In the genomic region with DNA sequence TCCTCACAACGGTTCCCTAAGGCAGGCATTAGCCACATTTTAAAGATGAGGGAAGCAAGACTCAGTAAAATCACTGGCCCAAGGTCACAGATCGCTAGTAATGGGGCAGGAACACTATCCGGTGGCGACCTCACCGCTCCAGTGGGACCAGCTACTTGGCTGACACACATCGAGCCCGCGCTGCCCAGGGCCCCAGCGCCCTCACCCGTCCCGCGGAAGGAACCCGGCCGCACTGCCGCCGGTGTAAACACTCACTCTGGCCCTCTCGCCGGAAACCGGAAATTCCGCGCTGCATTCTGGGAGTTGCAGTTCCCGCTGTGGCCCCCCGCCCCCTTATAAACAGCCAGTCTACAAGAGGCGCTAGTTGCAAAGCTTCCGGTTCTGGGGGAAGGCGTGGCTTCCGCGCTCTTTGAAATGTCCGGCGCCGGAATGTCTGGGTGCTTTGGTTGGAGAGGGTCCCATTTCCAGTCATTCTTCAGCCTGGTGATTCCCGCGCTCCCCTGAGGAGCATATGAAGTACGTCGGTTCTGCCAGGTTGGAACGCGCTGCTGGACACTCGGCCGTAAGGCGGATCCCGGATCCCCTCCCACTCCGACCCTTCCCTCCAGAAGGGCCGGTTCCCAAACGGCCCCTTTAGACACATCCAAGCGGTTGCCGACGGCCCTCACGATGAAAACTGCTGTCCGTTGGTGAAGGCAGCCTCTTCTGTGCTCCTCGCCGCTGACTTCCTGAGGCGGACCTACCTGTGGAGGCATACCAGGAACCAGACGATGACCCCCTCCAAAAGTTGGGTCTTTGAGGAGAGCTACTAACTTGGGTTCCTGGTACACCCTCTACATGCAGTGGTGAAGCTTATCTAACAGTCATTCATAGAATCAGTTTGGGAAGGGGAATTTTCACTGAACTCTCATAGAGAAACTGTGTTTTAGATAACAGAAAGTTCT, we compare ENCODE assay signal across 1 cellular context.
TF ChIP-seq lines count a peak whose summit lies in the region.

UBL7 (minus strand) TSS at position 258 of the 944 bp plus-strand sequence. CDS start 2,293 bp downstream, outside the sequence.

TF ChIP-seq in K562, 482 proteins besides CTCF, POLR2A, EP300 and RAD21 (continued from another document and continues in another):
- TF ChIP-seq BDP1 (IDR thresholded peaks at IDR 0.05; ENCODE audit: insufficient read depth, insufficient read length) (no peak), MXD1 (CRISPR knock-in tag; IDR thresholded peaks at IDR 0.05; ENCODE audit: borderline replicate concordance, poor library complexity, severe bottlenecking) (no peak), SMAD1 (IDR thresholded peaks at IDR 0.05; ENCODE audit: low read depth, low read length, partially characterized antibody) (peak; percentile 79), RB1 (IDR thresholded peaks at IDR 0.05; ENCODE audit: low read depth) (peak; percentile 59), POLR2B (IDR thresholded peaks at IDR 0.05; ENCODE audit: low read depth, partially characterized antibody) (peak; percentile 85), BRF1 (IDR thresholded peaks at IDR 0.05; ENCODE audit: borderline replicate concordance, extremely low read depth, insufficient read length) (no peak), EHMT2 (IDR thresholded peaks at IDR 0.05) (no peak), MLLT1 (IDR thresholded peaks at IDR 0.05) (peak in 1 of 2 experiments; percentile 67; a peak in 2 of 4 replicates), ZNF146 (CRISPR knock-in tag; IDR thresholded peaks at IDR 0.05; ENCODE audit: unreplicated experiment) (no peak), ZBTB2 (IDR thresholded peaks at IDR 0.05) (peak; percentile 47; the same call in 1 of the 2 replicates), ZNF696 (CRISPR knock-in tag; conservative IDR thresholded peaks at IDR 0.05) (no peak), MITF (IDR thresholded peaks at IDR 0.05) (peak; percentile 19; the same call in 1 of the 2 replicates), SMAD3 (CRISPR knock-in tag; conservative IDR thresholded peaks at IDR 0.05) (no peak), IFI16 (CRISPR knock-in tag; IDR thresholded peaks at IDR 0.05) (no peak), ZNF311 (CRISPR knock-in tag; IDR thresholded peaks at IDR 0.05) (no peak), IRF2 (CRISPR knock-in tag; IDR thresholded peaks at IDR 0.05) (no peak), NUFIP1 (IDR thresholded peaks at IDR 0.05; ENCODE audit: partially characterized antibody) (no peak), MBD2 (IDR thresholded peaks at IDR 0.05; ENCODE audit: borderline replicate concordance, low read depth) (peak; percentile 85), RBM25 (IDR thresholded peaks at IDR 0.05; ENCODE audit: low read depth, low read length, severe bottlenecking) (no peak), RUNX1 (IDR thresholded peaks at IDR 0.05; ENCODE audit: low read depth) (0 out of 2 replicates have a peak, but pooled peaks have one; percentile 43), ESRRB (CRISPR knock-in tag; IDR thresholded peaks at IDR 0.05; ENCODE audit: borderline replicate concordance) (no peak), ZC3H8 (IDR thresholded peaks at IDR 0.05) (no peak), SIRT6 (IDR thresholded peaks at IDR 0.05; ENCODE audit: low read depth, low read length) (no peak), KDM5B (IDR thresholded peaks at IDR 0.05; ENCODE audit: insufficient replicate concordance, low read depth, low read length) (peak; percentile 90), MAZ (CRISPR knock-in tag; conservative IDR thresholded peaks at IDR 0.05 in 1 of 2, IDR thresholded peaks at IDR 0.05 in 1 of 2) (peak; percentile 52 to 78), ZNF274 (IDR thresholded peaks at IDR 0.05; ENCODE audit: borderline replicate concordance, low read depth, low read length) (no peak), RHOXF2B (CRISPR knock-in tag; conservative IDR thresholded peaks at IDR 0.05) (no peak), CBFA2T2 (conservative IDR thresholded peaks at IDR 0.05) (no peak), GATAD2B (IDR thresholded peaks at IDR 0.05; ENCODE audit: borderline replicate concordance) (no peak), POLR2H (tag; IDR thresholded peaks at IDR 0.05; ENCODE audit: low read depth) (peak; percentile 86), ZBTB8A (IDR thresholded peaks at IDR 0.05; ENCODE audit: partially characterized antibody) (no peak), XRCC3 (IDR thresholded peaks at IDR 0.05) (no peak), ZNF764 (CRISPR knock-in tag; IDR thresholded peaks at IDR 0.05; ENCODE audit: low read depth) (no peak; the same call in 1 of the 2 replicates), MTF1 (CRISPR knock-in tag; IDR thresholded peaks at IDR 0.05; ENCODE audit: borderline replicate concordance) (no peak), SMAD2 (IDR thresholded peaks at IDR 0.05; ENCODE audit: low read depth, low read length) (no peak)
- TF ChIP-seq, protein P1, sequence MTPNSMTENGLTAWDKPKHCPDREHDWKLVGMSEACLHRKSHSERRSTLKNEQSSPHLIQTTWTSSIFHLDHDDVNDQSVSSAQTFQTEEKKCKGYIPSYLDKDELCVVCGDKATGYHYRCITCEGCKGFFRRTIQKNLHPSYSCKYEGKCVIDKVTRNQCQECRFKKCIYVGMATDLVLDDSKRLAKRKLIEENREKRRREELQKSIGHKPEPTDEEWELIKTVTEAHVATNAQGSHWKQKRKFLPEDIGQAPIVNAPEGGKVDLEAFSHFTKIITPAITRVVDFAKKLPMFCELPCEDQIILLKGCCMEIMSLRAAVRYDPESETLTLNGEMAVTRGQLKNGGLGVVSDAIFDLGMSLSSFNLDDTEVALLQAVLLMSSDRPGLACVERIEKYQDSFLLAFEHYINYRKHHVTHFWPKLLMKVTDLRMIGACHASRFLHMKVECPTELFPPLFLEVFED (CRISPR knock-in tag; conservative IDR thresholded peaks at IDR 0.05): no peak
- TF ChIP-seq, protein P2, sequence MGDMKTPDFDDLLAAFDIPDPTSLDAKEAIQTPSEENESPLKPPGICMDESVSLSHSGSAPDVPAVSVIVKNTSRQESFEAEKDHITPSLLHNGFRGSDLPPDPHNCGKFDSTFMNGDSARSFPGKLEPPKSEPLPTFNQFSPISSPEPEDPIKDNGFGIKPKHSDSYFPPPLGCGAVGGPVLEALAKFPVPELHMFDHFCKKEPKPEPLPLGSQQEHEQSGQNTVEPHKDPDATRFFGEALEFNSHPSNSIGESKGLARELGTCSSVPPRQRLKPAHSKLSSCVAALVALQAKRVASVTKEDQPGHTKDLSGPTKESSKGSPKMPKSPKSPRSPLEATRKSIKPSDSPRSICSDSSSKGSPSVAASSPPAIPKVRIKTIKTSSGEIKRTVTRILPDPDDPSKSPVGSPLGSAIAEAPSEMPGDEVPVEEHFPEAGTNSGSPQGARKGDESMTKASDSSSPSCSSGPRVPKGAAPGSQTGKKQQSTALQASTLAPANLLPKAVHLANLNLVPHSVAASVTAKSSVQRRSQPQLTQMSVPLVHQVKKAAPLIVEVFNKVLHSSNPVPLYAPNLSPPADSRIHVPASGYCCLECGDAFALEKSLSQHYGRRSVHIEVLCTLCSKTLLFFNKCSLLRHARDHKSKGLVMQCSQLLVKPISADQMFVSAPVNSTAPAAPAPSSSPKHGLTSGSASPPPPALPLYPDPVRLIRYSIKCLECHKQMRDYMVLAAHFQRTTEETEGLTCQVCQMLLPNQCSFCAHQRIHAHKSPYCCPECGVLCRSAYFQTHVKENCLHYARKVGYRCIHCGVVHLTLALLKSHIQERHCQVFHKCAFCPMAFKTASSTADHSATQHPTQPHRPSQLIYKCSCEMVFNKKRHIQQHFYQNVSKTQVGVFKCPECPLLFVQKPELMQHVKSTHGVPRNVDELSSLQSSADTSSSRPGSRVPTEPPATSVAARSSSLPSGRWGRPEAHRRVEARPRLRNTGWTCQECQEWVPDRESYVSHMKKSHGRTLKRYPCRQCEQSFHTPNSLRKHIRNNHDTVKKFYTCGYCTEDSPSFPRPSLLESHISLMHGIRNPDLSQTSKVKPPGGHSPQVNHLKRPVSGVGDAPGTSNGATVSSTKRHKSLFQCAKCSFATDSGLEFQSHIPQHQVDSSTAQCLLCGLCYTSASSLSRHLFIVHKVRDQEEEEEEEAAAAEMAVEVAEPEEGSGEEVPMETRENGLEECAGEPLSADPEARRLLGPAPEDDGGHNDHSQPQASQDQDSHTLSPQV (IDR thresholded peaks at IDR 0.05): no peak
- TF ChIP-seq, protein P3, sequence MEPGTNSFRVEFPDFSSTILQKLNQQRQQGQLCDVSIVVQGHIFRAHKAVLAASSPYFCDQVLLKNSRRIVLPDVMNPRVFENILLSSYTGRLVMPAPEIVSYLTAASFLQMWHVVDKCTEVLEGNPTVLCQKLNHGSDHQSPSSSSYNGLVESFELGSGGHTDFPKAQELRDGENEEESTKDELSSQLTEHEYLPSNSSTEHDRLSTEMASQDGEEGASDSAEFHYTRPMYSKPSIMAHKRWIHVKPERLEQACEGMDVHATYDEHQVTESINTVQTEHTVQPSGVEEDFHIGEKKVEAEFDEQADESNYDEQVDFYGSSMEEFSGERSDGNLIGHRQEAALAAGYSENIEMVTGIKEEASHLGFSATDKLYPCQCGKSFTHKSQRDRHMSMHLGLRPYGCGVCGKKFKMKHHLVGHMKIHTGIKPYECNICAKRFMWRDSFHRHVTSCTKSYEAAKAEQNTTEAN (CRISPR knock-in tag; IDR thresholded peaks at IDR 0.05): no peak
- TF ChIP-seq, protein P4, sequence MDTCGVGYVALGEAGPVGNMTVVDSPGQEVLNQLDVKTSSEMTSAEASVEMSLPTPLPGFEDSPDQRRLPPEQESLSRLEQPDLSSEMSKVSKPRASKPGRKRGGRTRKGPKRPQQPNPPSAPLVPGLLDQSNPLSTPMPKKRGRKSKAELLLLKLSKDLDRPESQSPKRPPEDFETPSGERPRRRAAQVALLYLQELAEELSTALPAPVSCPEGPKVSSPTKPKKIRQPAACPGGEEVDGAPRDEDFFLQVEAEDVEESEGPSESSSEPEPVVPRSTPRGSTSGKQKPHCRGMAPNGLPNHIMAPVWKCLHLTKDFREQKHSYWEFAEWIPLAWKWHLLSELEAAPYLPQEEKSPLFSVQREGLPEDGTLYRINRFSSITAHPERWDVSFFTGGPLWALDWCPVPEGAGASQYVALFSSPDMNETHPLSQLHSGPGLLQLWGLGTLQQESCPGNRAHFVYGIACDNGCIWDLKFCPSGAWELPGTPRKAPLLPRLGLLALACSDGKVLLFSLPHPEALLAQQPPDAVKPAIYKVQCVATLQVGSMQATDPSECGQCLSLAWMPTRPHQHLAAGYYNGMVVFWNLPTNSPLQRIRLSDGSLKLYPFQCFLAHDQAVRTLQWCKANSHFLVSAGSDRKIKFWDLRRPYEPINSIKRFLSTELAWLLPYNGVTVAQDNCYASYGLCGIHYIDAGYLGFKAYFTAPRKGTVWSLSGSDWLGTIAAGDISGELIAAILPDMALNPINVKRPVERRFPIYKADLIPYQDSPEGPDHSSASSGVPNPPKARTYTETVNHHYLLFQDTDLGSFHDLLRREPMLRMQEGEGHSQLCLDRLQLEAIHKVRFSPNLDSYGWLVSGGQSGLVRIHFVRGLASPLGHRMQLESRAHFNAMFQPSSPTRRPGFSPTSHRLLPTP (IDR thresholded peaks at IDR 0.05; ENCODE audit: borderline replicate concordance, extremely low read depth, insufficient read length): no peak
- TF ChIP-seq, protein P5, sequence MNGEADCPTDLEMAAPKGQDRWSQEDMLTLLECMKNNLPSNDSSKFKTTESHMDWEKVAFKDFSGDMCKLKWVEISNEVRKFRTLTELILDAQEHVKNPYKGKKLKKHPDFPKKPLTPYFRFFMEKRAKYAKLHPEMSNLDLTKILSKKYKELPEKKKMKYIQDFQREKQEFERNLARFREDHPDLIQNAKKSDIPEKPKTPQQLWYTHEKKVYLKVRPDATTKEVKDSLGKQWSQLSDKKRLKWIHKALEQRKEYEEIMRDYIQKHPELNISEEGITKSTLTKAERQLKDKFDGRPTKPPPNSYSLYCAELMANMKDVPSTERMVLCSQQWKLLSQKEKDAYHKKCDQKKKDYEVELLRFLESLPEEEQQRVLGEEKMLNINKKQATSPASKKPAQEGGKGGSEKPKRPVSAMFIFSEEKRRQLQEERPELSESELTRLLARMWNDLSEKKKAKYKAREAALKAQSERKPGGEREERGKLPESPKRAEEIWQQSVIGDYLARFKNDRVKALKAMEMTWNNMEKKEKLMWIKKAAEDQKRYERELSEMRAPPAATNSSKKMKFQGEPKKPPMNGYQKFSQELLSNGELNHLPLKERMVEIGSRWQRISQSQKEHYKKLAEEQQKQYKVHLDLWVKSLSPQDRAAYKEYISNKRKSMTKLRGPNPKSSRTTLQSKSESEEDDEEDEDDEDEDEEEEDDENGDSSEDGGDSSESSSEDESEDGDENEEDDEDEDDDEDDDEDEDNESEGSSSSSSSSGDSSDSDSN (IDR thresholded peaks at IDR 0.05; ENCODE audit: borderline replicate concordance in 1 of 2, low read depth in 2 of 2, low read length in 2 of 2): peak; percentile 62 to 70; a peak in 2 of 4 replicates
